In genomic region chr20:3233991-3234498, GRCh38 we compare ENCODE assay signal across 22 cellular contexts.
"Had no signal": no experiment of that assay in that cellular context is flagged by ENCODE, and none has a peak within 500 bp of the region (broad histone marks: within the 10 kb centered on the region; RNA-seq: fewer than 3 reads in every experiment).

No MANE protein-coding gene starts in this region.

- H3K27ac ChIP-seq: colonic mucosa, epithelial cell of prostate, esophagus squamous epithelium, gastrocnemius medialis, heart right ventricle, left lung, lower lobe of right lung had no signal

- H3K9me3 ChIP-seq: colonic mucosa, esophagus squamous epithelium, gastrocnemius medialis, heart right ventricle, left lung, lower lobe of right lung, mucosa of descending colon had no signal

- H3K4me1 ChIP-seq: colonic mucosa had no signal

- ATAC-seq: effector memory CD8-positive, alpha-beta T cell; esophagus mucosa; gastrocnemius medialis; heart right ventricle; left cardiac atrium; left lung; left ventricle myocardium superior; lower lobe of right lung; mucosa of descending colon had no signal

- DNase-seq: colonic mucosa; cortex of kidney; effector CD8-positive, alpha-beta T cell; effector memory CD8-positive, alpha-beta T cell; endodermal cell; erythroblast; esophagus squamous epithelium; foreskin fibroblast; foreskin melanocyte; gastrocnemius medialis; glutamatergic neuron; head of caudate nucleus; heart right ventricle; hippocampal formation; left cardiac atrium; left ventricle myocardium superior; lower lobe of right lung; mesenchymal stem cell; mucosa of descending colon had no signal

- H3K36me3 ChIP-seq: colonic mucosa, gastrocnemius medialis, heart right ventricle, left lung, lower lobe of right lung had no signal

- H3K4me3 ChIP-seq: colonic mucosa, esophagus squamous epithelium, gastrocnemius medialis, heart right ventricle, left lung, lower lobe of right lung, mucosa of descending colon had no signal
